Comparison of ENCODE assay signal across 2 cellular contexts in genomic region chr6:13368716-13369115, GRCh38.
TF ChIP-seq lines count a peak whose summit lies in the region.

No MANE protein-coding gene starts in this region.

TF ChIP-seq in IMR-90, 13 proteins besides CTCF, POLR2A, EP300 and RAD21:
- TF ChIP-seq FOS (IDR thresholded peaks at IDR 0.05; ENCODE audit: low read depth, low read length) = no peak
- no peak for TF ChIP-seq RFX5 (IDR thresholded peaks at IDR 0.05; ENCODE audit: low read depth, low read length)
- no peak for TF ChIP-seq BHLHE40 (IDR thresholded peaks at IDR 0.05; ENCODE audit: low read depth, low read length)
- no peak for TF ChIP-seq RCOR1 (IDR thresholded peaks at IDR 0.05; ENCODE audit: insufficient replicate concordance, low read length)
- no peak for TF ChIP-seq CHD1 (IDR thresholded peaks at IDR 0.05; ENCODE audit: low read depth, low read length)
- no peak for TF ChIP-seq CEBPB (IDR thresholded peaks at IDR 0.05; ENCODE audit: low read depth, low read length)
- no peak for TF ChIP-seq USF2 (IDR thresholded peaks at IDR 0.05; ENCODE audit: low read depth, low read length)
- TF ChIP-seq ELK1 (IDR thresholded peaks at IDR 0.05; ENCODE audit: borderline replicate concordance, low read depth, low read length) = no peak
- no peak for TF ChIP-seq MXI1 (IDR thresholded peaks at IDR 0.05; ENCODE audit: borderline replicate concordance, low read depth, low read length)
- no peak for TF ChIP-seq MAZ (IDR thresholded peaks at IDR 0.05; ENCODE audit: borderline replicate concordance, low read depth, low read length)
- no peak for TF ChIP-seq NFE2L2 (IDR thresholded peaks at IDR 0.05; ENCODE audit: low read depth, low read length)
- TF ChIP-seq MAFK (IDR thresholded peaks at IDR 0.05; ENCODE audit: low read depth, low read length) = no peak
- TF ChIP-seq SMC3 (IDR thresholded peaks at IDR 0.05; ENCODE audit: low read depth, low read length) = no peak

TF ChIP-seq in GM23338, 12 proteins besides CTCF, POLR2A, EP300 and RAD21 (continued from another document):
- TF ChIP-seq JUNB (IDR thresholded peaks at IDR 0.05; ENCODE audit: unreplicated experiment) (no peak), EZH2 (IDR thresholded peaks at IDR 0.05; ENCODE audit: low read depth, unreplicated experiment) (no peak), ZNF462 (CRISPR knock-in tag; IDR thresholded peaks at IDR 0.05) (no peak)
